15 cellular contexts compared by ENCODE assay signal in the genomic region with DNA sequence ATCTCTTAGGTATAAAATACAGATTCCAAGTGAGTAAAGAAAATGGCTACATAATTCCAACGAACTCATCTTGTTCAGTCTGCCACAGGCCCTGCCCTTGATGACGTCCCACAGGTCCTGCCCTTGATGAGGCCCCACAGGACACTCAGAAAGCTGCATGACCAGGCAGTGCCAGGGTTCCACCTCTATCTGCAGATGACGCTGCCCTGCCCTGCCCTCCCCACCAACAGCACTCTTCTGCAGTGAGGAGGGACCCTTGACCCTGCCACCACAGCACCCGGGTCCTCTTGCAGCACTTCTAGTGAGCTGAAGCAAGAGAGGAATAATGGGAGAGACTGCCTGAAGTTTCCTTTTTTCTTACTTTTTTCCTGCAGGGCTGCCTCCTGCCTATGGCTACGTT.
A peak's percentile ranks its signal among the peaks of the same experiment; 100 is the strongest.
DNase-seq lines count a peak whose midpoint lies in the region; ATAC-seq, FAIRE-seq and TF ChIP-seq lines count a peak whose summit lies in the region.
"Had no signal": no experiment of that assay in that cellular context is flagged by ENCODE, and none has a peak within 500 bp of the region (broad histone marks: within the 10 kb centered on the region; RNA-seq: fewer than 3 reads in every experiment).

No MANE protein-coding gene starts in this region.

- TF ChIP-seq CTCF in AG04450 (IDR thresholded peaks at IDR 0.05; ENCODE audit: low read depth, low read length) (no peak), endothelial cell of umbilical vein (IDR thresholded peaks at IDR 0.05; ENCODE audit: extremely low read depth in 1 of 2, insufficient read depth in 1 of 2, low read depth in 1 of 2, low read length in 2 of 2) (no peak), BE2C (IDR thresholded peaks at IDR 0.05; ENCODE audit: low read depth, low read length) (no peak), pancreas (IDR thresholded peaks at IDR 0.05) (no peak)

- H2BK5ac ChIP-seq in mesenchymal stem cell (ENCODE audit: low read depth, low read length, poor library complexity, severe bottlenecking), result no peak overlapping the region

- H3K4me2 ChIP-seq in endothelial cell of umbilical vein (ENCODE audit: insufficient read depth, low read length) (peak overlapping the region; percentile 0), mesenchymal stem cell (ENCODE audit: low read length, poor library complexity, severe bottlenecking) (no peak overlapping the region)

- H2BK15ac ChIP-seq in mesenchymal stem cell (ENCODE audit: low read depth, poor library complexity, severe bottlenecking), result no peak overlapping the region

- H3K23ac ChIP-seq in mesenchymal stem cell (ENCODE audit: low read length in 2 of 2), result no peak overlapping the region

- WGBS in mesenchymal stem cell, result 73% methylated on average over 3 of the region's 5 CpGs
- WGBS in pancreas, 2 donors, result 66 to 71% methylated on average over 5 of the region's 5 CpGs

- FAIRE-seq in endothelial cell of umbilical vein (lab: Jason Lieb, UNC) (no peak), pancreas (lab: Jason Lieb, UNC) (no peak)
- FAIRE-seq: GM19239 had no signal

- no peaks in the 10 kb centered on the region for H4K20me1 ChIP-seq in endothelial cell of umbilical vein (replicated peaks; ENCODE audit: control insufficient read depth, extremely low read depth, insufficient read depth, low read length)

- no peak for TF ChIP-seq POLR2A in endothelial cell of umbilical vein (IDR thresholded peaks at IDR 0.05; ENCODE audit: low read depth, low read length)

- H3K4me3 ChIP-seq in AG04450 (ENCODE audit: low read depth, low read length) (no peak overlapping the region), endothelial cell of umbilical vein (replicated peaks in 1 of 3; ENCODE audit: insufficient read depth in 1 of 3, low read depth in 1 of 3, low read length in 3 of 3) (no peak overlapping the region), mesenchymal stem cell (ENCODE audit: insufficient read depth in 1 of 2, low read depth in 1 of 2, low read length in 2 of 2) (no peak overlapping the region), BE2C (ENCODE audit: low read depth, low read length) (no peak overlapping the region), pancreas (no peak overlapping the region)
- H3K4me3 ChIP-seq: vagina had no signal

- no peak overlapping the region for H3K9ac ChIP-seq in endothelial cell of umbilical vein (replicated peaks; ENCODE audit: extremely low read depth, insufficient read depth, low read length)
- no peak overlapping the region for H3K9ac ChIP-seq in mesenchymal stem cell (ENCODE audit: low read length)

- peak overlapping the region; percentile 87 for H4K91ac ChIP-seq in mesenchymal stem cell (ENCODE audit: low read length)

- H2AFZ ChIP-seq in endothelial cell of umbilical vein (ENCODE audit: low read depth, low read length), result no peak overlapping the region
- H2AFZ ChIP-seq in mesenchymal stem cell (ENCODE audit: low read depth, low read length), result no peak overlapping the region

- peak overlapping the region; percentile 90 for H3K27ac ChIP-seq in AG04450 (ENCODE audit: low read depth, low read length)
- peak overlapping the region; percentile 23 for H3K27ac ChIP-seq in endothelial cell of umbilical vein (ENCODE audit: insufficient read depth, low read depth, low read length)
- peak overlapping the region; percentile 52 for H3K27ac ChIP-seq in mesenchymal stem cell (ENCODE audit: low read length, poor library complexity, severe bottlenecking)
- no peak overlapping the region for H3K27ac ChIP-seq in pancreas
- H3K27ac ChIP-seq: vagina had no signal

- no peak for ATAC-seq in pancreas

- POLR2A ChIA-PET in AG04450 (lab: Yijun Ruan, JAX) (interaction anchor here (0.6 to 0.7 kb wide), 3 partner anchors 22 to 53 kb away, joined by 3 to 5 read pairs (median 4); no protein-coding TSS in a partner anchor), endothelial cell of umbilical vein (lab: Charles Lee) (no interaction called here)

- no peak overlapping the region for H3K14ac ChIP-seq in mesenchymal stem cell (ENCODE audit: low read length in 2 of 2)

- dilution Hi-C loops in endothelial cell of umbilical vein (cut with MboI; ENCODE audit: extremely low pct_ligation_motif_present, low sequenced_read_pairs), result no loop called here

- H3K18ac ChIP-seq in mesenchymal stem cell (ENCODE audit: low read depth in 1 of 2, low read length in 2 of 2), result peak overlapping the region in 1 of 2 experiments; percentile 64

- H3K4ac ChIP-seq in mesenchymal stem cell (ENCODE audit: low read depth in 1 of 2, low read length in 2 of 2), result no peak overlapping the region

- H3K79me2 ChIP-seq in endothelial cell of umbilical vein (ENCODE audit: control insufficient read depth, insufficient read depth, low read length), result no peaks in the 10 kb centered on the region

- H3K9me1 ChIP-seq in endothelial cell of umbilical vein (replicated peaks; ENCODE audit: control insufficient read depth, extremely low read depth, insufficient read depth, low read length), result no peaks in the 10 kb centered on the region

- DNase-seq in AG04450 (ENCODE audit: low read depth, low spot score) (no peak), LHCN-M2 (ENCODE audit: low read depth) (peak; percentile 53), endothelial cell of umbilical vein (ENCODE audit: low read depth, low spot score) (no peak), mesenchymal stem cell (peak; percentile 40), BE2C (no peak), pancreas (no peak), NCI-H526 treated with DMSO at 0.1 percent for 48 hours (lab: John Stamatoyannopoulos, UW) (no peak), anterior cingulate cortex (lab: John Stamatoyannopoulos, UW) (no peak)
- DNase-seq: activated CD4-positive, alpha-beta memory T cell treated with anti-CD3 and anti-CD28 coated beads for 36 hours; activated effector memory CD4-positive, alpha-beta T cell treated with anti-CD3 and anti-CD28 coated beads, Interleukin-2, amount 50 U/mL, for 16 hours; DND-41; GOT3; mesendoderm had no signal

- no peak overlapping the region for H2AK5ac ChIP-seq in mesenchymal stem cell (ENCODE audit: low read length, severe bottlenecking)

- intact Hi-C loops in endothelial cell of umbilical vein (cut with micrococcal nuclease) (loop anchor here (2.0 kb wide), 1 partner anchor 183 kb away; no protein-coding TSS in a partner anchor), pancreas (cut with DNase I) (no loop called here)

- no peaks in the 10 kb centered on the region for H3K27me3 ChIP-seq in AG04450 (ENCODE audit: control insufficient read depth, insufficient read depth, low read length)
- H3K27me3 ChIP-seq in endothelial cell of umbilical vein (ENCODE audit: control insufficient read depth in 2 of 2, insufficient read depth in 2 of 2, low read length in 2 of 2), result no peaks in the 10 kb centered on the region
- H3K27me3 ChIP-seq in mesenchymal stem cell (ENCODE audit: control insufficient read depth in 1 of 2, insufficient read depth in 1 of 2, low read length in 2 of 2), result no peaks in the 10 kb centered on the region
- no peaks in the 10 kb centered on the region for H3K27me3 ChIP-seq in BE2C
- H3K27me3 ChIP-seq in pancreas, result no peaks in the 10 kb centered on the region
- H3K27me3 ChIP-seq: vagina had no signal

- no peak overlapping the region for H2BK12ac ChIP-seq in mesenchymal stem cell (ENCODE audit: low read length in 2 of 2)

- H3K4me1 ChIP-seq in endothelial cell of umbilical vein (ENCODE audit: control insufficient read depth, extremely low read depth, insufficient read depth, low read length) (peaks cover 26% of the 10 kb centered on the region), mesenchymal stem cell (ENCODE audit: control insufficient read depth, insufficient read depth, low read depth, low read length) (peaks cover 12% of the 10 kb centered on the region), BE2C (peaks cover 13% of the 10 kb centered on the region), pancreas (no peaks in the 10 kb centered on the region)

- H4K8ac ChIP-seq in mesenchymal stem cell (ENCODE audit: low read length), result peak overlapping the region; percentile 87

- BruUV-seq in endothelial cell of umbilical vein (replicated peaks; lab: Mats Ljungman, UMichigan), result no TSS peak

- no peak overlapping the region for H2BK120ac ChIP-seq in mesenchymal stem cell (ENCODE audit: low read depth, low read length)

- CTCF ChIA-PET in AG04450 (lab: Charles Lee) (interaction anchor here (1.5 kb wide), 1 partner anchor 184 kb away, joined by 5 read pairs; no protein-coding TSS in a partner anchor), endothelial cell of umbilical vein (lab: Charles Lee) (interaction anchor here (0.5 to 2.3 kb wide), 9 partner anchors 9 to 184 kb away, joined by 3 to 19 read pairs (median 4); no protein-coding TSS in a partner anchor)

- H3K36me3 ChIP-seq in endothelial cell of umbilical vein (ENCODE audit: control insufficient read depth in 2 of 2, extremely low read depth in 1 of 2, insufficient read depth in 2 of 2, low read length in 2 of 2) (no peaks in the 10 kb centered on the region), mesenchymal stem cell (ENCODE audit: control insufficient read depth in 1 of 2, insufficient read depth in 2 of 2, low read depth in 1 of 2, low read length in 2 of 2) (peaks cover 5 to 16% of the 10 kb centered on the region in 2 experiments), BE2C (no peaks in the 10 kb centered on the region), pancreas (peaks cover 0 to 15% (median 0%) of the 10 kb centered on the region in 3 donors)
- H3K36me3 ChIP-seq: vagina had no signal

- H3K9me3 ChIP-seq in AG04450 (ENCODE audit: control insufficient read depth, insufficient read depth, low read length), result peaks cover 4% of the 10 kb centered on the region; the same call in 1 of the 2 replicates
- no peaks in the 10 kb centered on the region for H3K9me3 ChIP-seq in endothelial cell of umbilical vein (replicated peaks; ENCODE audit: control insufficient read depth, insufficient read depth, low read length)
- no peaks in the 10 kb centered on the region for H3K9me3 ChIP-seq in mesenchymal stem cell (ENCODE audit: control insufficient read depth, low read length)
- no peaks in the 10 kb centered on the region for H3K9me3 ChIP-seq in BE2C
- no peaks in the 10 kb centered on the region for H3K9me3 ChIP-seq in pancreas
- H3K9me3 ChIP-seq: vagina had no signal

- H3K79me1 ChIP-seq in mesenchymal stem cell (replicated peaks; ENCODE audit: low read length, poor library complexity, severe bottlenecking), result no peaks in the 10 kb centered on the region

TF ChIP-seq in endothelial cell of umbilical vein, 7 proteins besides CTCF, POLR2A, EP300 and RAD21 (continues in another document):
- TF ChIP-seq, protein P1, sequence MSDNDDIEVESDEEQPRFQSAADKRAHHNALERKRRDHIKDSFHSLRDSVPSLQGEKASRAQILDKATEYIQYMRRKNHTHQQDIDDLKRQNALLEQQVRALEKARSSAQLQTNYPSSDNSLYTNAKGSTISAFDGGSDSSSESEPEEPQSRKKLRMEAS (IDR thresholded peaks at IDR 0.05; ENCODE audit: insufficient read depth, insufficient read length), result no peak
- TF ChIP-seq JUN (IDR thresholded peaks at IDR 0.05; ENCODE audit: borderline replicate concordance, insufficient read depth, insufficient read length, low read depth), result no peak
- TF ChIP-seq MYC (IDR thresholded peaks at IDR 0.05; ENCODE audit: low read depth, low read length), result no peak
- TF ChIP-seq EZH2 (IDR thresholded peaks at IDR 0.05; ENCODE audit: borderline replicate concordance, low read depth, low read length, severe bottlenecking), result no peak
- TF ChIP-seq FOS (IDR thresholded peaks at IDR 0.05; ENCODE audit: borderline replicate concordance, insufficient read depth, low read length), result no peak
- no peak for TF ChIP-seq POLR2AphosphoS5 (IDR thresholded peaks at IDR 0.05; ENCODE audit: insufficient read depth, low read depth, low read length)

Comparison
In these comparisons a context has a peak if more than half of its experiments do, and no peak if none do; other contexts are left out.
1. DNase-seq: peak in LHCN-M2 (single experiment) and mesenchymal stem cell (single experiment); none in AG04450 (single experiment), endothelial cell of umbilical vein (single experiment), BE2C (single experiment), pancreas (0 of 6), NCI-H526 treated with DMSO at 0.1 percent for 48 hours (single experiment) and anterior cingulate cortex (0 of 58).
2. H3K27ac ChIP-seq: peak in AG04450 (single experiment), endothelial cell of umbilical vein (single experiment) and mesenchymal stem cell (single experiment); none in pancreas (0 of 4).